ENCODE assay signal across 10 cellular contexts in the genomic region with DNA sequence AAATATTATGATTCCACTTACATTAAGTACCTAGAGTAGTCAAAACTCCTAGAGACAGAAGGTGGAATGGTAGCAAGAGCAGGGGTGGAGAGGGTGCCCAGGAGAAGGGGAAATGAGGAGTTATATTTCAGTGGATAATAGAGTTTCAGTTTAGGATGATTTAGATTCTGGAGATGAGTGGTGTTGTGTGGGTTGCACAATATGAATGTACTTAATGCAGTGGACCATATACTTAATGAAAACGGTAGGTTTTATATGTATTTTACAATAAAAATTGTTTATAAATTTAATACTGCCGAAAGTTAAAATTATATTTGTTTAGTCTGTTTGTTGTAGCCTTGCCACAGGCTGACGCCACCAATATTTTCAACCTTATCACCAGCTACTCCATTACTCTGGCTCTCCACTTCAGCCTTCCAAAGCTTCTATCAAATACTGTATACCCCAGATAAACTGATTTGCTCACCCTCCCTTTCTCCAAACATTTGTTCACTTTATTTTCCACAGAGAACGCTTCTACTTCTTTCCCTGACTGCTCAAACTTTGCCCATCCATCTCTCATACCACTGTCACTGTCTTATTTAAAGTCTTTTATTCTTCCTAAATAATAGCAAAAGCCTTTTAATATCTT. TPM values are rescaled to one million over a fixed set of nuclear protein-coding genes. Genes with fewer than 3 reads are reported as not detected.
DNase-seq lines count a peak whose midpoint lies in the region; ATAC-seq and TF ChIP-seq lines count a peak whose summit lies in the region.
"Had no signal": no experiment of that assay in that cellular context is flagged by ENCODE, and none has a peak within 500 bp of the region (broad histone marks: within the 10 kb centered on the region; RNA-seq: fewer than 3 reads in every experiment).

No MANE protein-coding gene starts in this region.

- H3K36me3 Mint-ChIP-seq in MCF 10A (ENCODE audit: insufficient read depth, unreplicated experiment) (peaks cover 3% of the 10 kb centered on the region), neural crest cell (ENCODE audit: low read depth) (no peaks in the 10 kb centered on the region)

- intact Hi-C loops in MCF 10A (cut with micrococcal nuclease): loop anchor here (5.0 kb wide), 1 partner anchor 75 kb away; a partner anchor contains a TSS

- H3K79me2 ChIP-seq in MM.1S (ENCODE audit: low read length): peaks cover 52% of the 10 kb centered on the region

- H3F3A ChIP-seq in MM.1S (ENCODE audit: insufficient read depth, low read length): peaks cover 3% of the 10 kb centered on the region; the same call in 1 of the 2 replicates

- no peak overlapping the region for H3K27ac ChIP-seq in MM.1S (ENCODE audit: low read length)

- BruUV-seq in MCF 10A (replicated peaks; lab: Mats Ljungman, UMichigan): no TSS peak

- no peak for ATAC-seq in GM19351 (IDR thresholded peaks at IDR 0.05; ENCODE audit: unreplicated experiment)

- TF ChIP-seq CTCF in MM.1S (IDR thresholded peaks at IDR 0.05; ENCODE audit: low read length): no peak
- no peak for TF ChIP-seq CTCF in MCF 10A (IDR thresholded peaks at IDR 0.05; ENCODE audit: unreplicated experiment)
- TF ChIP-seq CTCF in neural crest cell (conservative IDR thresholded peaks at IDR 0.05): no peak

- H3K9me2 ChIP-seq in MM.1S (replicated peaks; ENCODE audit: insufficient read depth, low read length): no peaks in the 10 kb centered on the region

- H4K20me1 ChIP-seq in MM.1S (ENCODE audit: insufficient read depth, low read length): no peaks in the 10 kb centered on the region

- DNase-seq in NOMO-1 treated with DMSO at 0.1 percent for 48 hours (lab: John Stamatoyannopoulos, UW; ENCODE audit: unreplicated experiment): peak; percentile 6
- no peak for DNase-seq in NOMO-1 (lab: John Stamatoyannopoulos, UW; ENCODE audit: unreplicated experiment in 2 of 2)
- no peak for DNase-seq in MM.1S
- DNase-seq in MCF 10A (ENCODE audit: unreplicated experiment): peak; percentile 9
- DNase-seq in neural crest cell (ENCODE audit: low read depth, low spot score): no peak
- no peak for DNase-seq in NCI-H524 treated with DMSO at 0.1 percent for 48 hours (lab: John Stamatoyannopoulos, UW)
- no peak for DNase-seq in NCI-H345 treated with DMSO at 0.1 percent for 48 hours (lab: John Stamatoyannopoulos, UW; ENCODE audit: unreplicated experiment)
- DNase-seq: amygdala, sigmoid colon had no signal

- H3K36me3 ChIP-seq in MM.1S (replicated peaks; ENCODE audit: insufficient read depth, low read length): no peaks in the 10 kb centered on the region
- H3K36me3 ChIP-seq: sigmoid colon had no signal

- H2AFZ ChIP-seq in MM.1S (ENCODE audit: low read length): no peak overlapping the region

- H3K9me3 ChIP-seq in MM.1S (replicated peaks; ENCODE audit: insufficient read depth, low read length): no peaks in the 10 kb centered on the region
- H3K9me3 ChIP-seq: sigmoid colon had no signal

- H3K9ac ChIP-seq in MM.1S (ENCODE audit: low read length): peak overlapping the region; percentile 92; the same call in 1 of the 2 replicates

- H3K27me3 ChIP-seq in MM.1S (replicated peaks; ENCODE audit: insufficient read depth, low read length): no peaks in the 10 kb centered on the region
- H3K27me3 ChIP-seq: sigmoid colon had no signal

- peak overlapping the region; percentile 72 for H3K4me2 ChIP-seq in MM.1S (ENCODE audit: low read depth, low read length)

- POLR2A ChIA-PET in MCF 10A (lab: Yijun Ruan, JAX): interaction anchor here (0.6 to 6.9 kb wide), 10 partner anchors 8 to 1229 kb away, joined by 3 to 126 read pairs (median 4); a partner anchor contains a TSS

- H3K4me1 ChIP-seq in MM.1S (ENCODE audit: low read length): peaks cover 11% of the 10 kb centered on the region

- CTCF ChIA-PET in MCF 10A (lab: Yijun Ruan, JAX): interaction anchor here (2.9 kb wide), 1 partner anchor 17 kb away, joined by 19 read pairs; no protein-coding TSS in a partner anchor

- H3K4me1 Mint-ChIP-seq in MCF 10A (ENCODE audit: insufficient read depth, unreplicated experiment) (peaks cover 20% of the 10 kb centered on the region), neural crest cell (peaks cover 27% of the 10 kb centered on the region)

- H3K9me3 Mint-ChIP-seq in MCF 10A (ENCODE audit: unreplicated experiment) (no peaks in the 10 kb centered on the region), neural crest cell (no peaks in the 10 kb centered on the region)

- H3K27ac Mint-ChIP-seq in MCF 10A (ENCODE audit: low read depth, unreplicated experiment) (peak overlapping the region; percentile 91), neural crest cell (ENCODE audit: unreplicated experiment) (no peak overlapping the region)

- H3K4me3 Mint-ChIP-seq in MCF 10A (ENCODE audit: unreplicated experiment) (no peak overlapping the region), neural crest cell (peak overlapping the region; percentile 96)

- H3K4me3 ChIP-seq in MM.1S (ENCODE audit: low read length): peak overlapping the region; percentile 86

- H3K27me3 Mint-ChIP-seq in MCF 10A (ENCODE audit: insufficient read depth, unreplicated experiment) (no peaks in the 10 kb centered on the region), neural crest cell (ENCODE audit: low read depth) (no peaks in the 10 kb centered on the region)

RNA-seq across cellular contexts. Expression of a gene that starts 1.4 kb away (rescaled TPM):
- total RNA-seq in MCF 10A (2022): 60.5 and 72.6 TPM in 2 replicates
- 78.1 and 81.2 TPM in 2 replicates for total RNA-seq in neural crest cell

Comparison
In these comparisons a context has a peak if more than half of its experiments do, and no peak if none do; other contexts are left out.
1. DNase-seq: peak in NOMO-1 treated with DMSO at 0.1 percent for 48 hours (single experiment) and MCF 10A (single experiment); none in NOMO-1 (0 of 2), MM.1S (single experiment), neural crest cell (single experiment), NCI-H524 treated with DMSO at 0.1 percent for 48 hours (single experiment) and NCI-H345 treated with DMSO at 0.1 percent for 48 hours (single experiment).